ENCODE assay signal across 7 cellular contexts in genomic region chr19:43675269-43675879, GRCh38. TPM values are rescaled to one million over a fixed set of nuclear protein-coding genes. Genes with fewer than 3 reads are reported as not detected.
DNase-seq lines count a peak whose midpoint lies in the region; ATAC-seq and TF ChIP-seq lines count a peak whose summit lies in the region.

No MANE protein-coding gene starts in this region.

- no peaks in the 10 kb centered on the region for H4K20me1 ChIP-seq in Loucy (ENCODE audit: insufficient read depth, low read length, poor library complexity, severe bottlenecking)
- no peaks in the 10 kb centered on the region for H4K20me1 ChIP-seq in mammary epithelial cell (ENCODE audit: insufficient read depth, low read length)

- in situ Hi-C loops in mammary epithelial cell (cut with MboI; ENCODE audit: low sequenced_read_pairs in 2 of 2) = no loop called here

- H3K4me3 ChIP-seq in Loucy (ENCODE audit: low read length, poor library complexity, severe bottlenecking) (no peak overlapping the region), mammary epithelial cell (replicated peaks in 1 of 3; ENCODE audit: insufficient read depth in 1 of 3, low read depth in 2 of 3, low read length in 3 of 3) (no peak overlapping the region), prostate gland (no peak overlapping the region), SJCRH30 (no peak overlapping the region)

- H3K9me2 ChIP-seq in Loucy (replicated peaks; ENCODE audit: low read depth, low read length) = no peaks in the 10 kb centered on the region

- TF ChIP-seq CTCF in Loucy (conservative IDR thresholded peaks at IDR 0.05; ENCODE audit: low read length) = no peak
- TF ChIP-seq CTCF in mammary epithelial cell (conservative IDR thresholded peaks at IDR 0.05 in 1 of 2, IDR thresholded peaks at IDR 0.05 in 1 of 2; ENCODE audit: extremely low read depth in 1 of 2, insufficient read depth in 1 of 2, low read depth in 1 of 2, low read length in 2 of 2) = no peak
- no peak for TF ChIP-seq CTCF in prostate gland (IDR thresholded peaks at IDR 0.05)

- peaks cover 3% of the 10 kb centered on the region for H3K4me1 ChIP-seq in Loucy (ENCODE audit: insufficient read depth, low read length, poor library complexity, severe bottlenecking)
- peaks cover 20% of the 10 kb centered on the region for H3K4me1 ChIP-seq in mammary epithelial cell (ENCODE audit: insufficient read depth, low read length)
- no peaks in the 10 kb centered on the region for H3K4me1 ChIP-seq in prostate gland (replicated peaks)
- H3K4me1 ChIP-seq in SJCRH30 = peaks cover 3% of the 10 kb centered on the region; the same call in 1 of the 2 replicates

- peak; percentile 57 for ATAC-seq in GM18502 (IDR thresholded peaks at IDR 0.05; ENCODE audit: poor library complexity, unreplicated experiment)
- no peak for ATAC-seq in GM18861 (IDR thresholded peaks at IDR 0.05; ENCODE audit: unreplicated experiment)

- H3F3A ChIP-seq in Loucy (ENCODE audit: low read depth) = no peaks in the 10 kb centered on the region

- H3K79me2 ChIP-seq in Loucy (ENCODE audit: insufficient read depth, low read length) (no peaks in the 10 kb centered on the region), mammary epithelial cell (ENCODE audit: insufficient read depth, low read length) (no peaks in the 10 kb centered on the region)

- CTCF ChIA-PET in mammary epithelial cell (lab: Charles Lee; ENCODE audit: low non-redundant PET) = interaction anchor here (0.6 kb wide), 1 partner anchor 134 kb away, joined by 4 read pairs; no protein-coding TSS in a partner anchor

- DNase-seq in mammary epithelial cell (peak; percentile 100), prostate gland (ENCODE audit: low spot score) (peak; percentile 71), SJCRH30 (no peak), NCI-H2171 (lab: John Stamatoyannopoulos, UW) (no peak)

- dilution Hi-C loops in mammary epithelial cell (cut with HindIII; ENCODE audit: low sequenced_read_pairs) = loop anchor here (5.0 kb wide), 1 partner anchor 97 kb away; no protein-coding TSS in a partner anchor

- intact Hi-C loops in mammary epithelial cell (cut with micrococcal nuclease) (no loop called here), prostate gland (cut with DNase I) (no loop called here)

- H2AFZ ChIP-seq in Loucy (ENCODE audit: low read length) = no peak overlapping the region
- peak overlapping the region; percentile 65 for H2AFZ ChIP-seq in mammary epithelial cell (ENCODE audit: low read depth, low read length)

- H3K9me3 ChIP-seq in Loucy (ENCODE audit: insufficient read depth, low read depth, low read length) (no peaks in the 10 kb centered on the region), mammary epithelial cell (replicated peaks; ENCODE audit: insufficient read depth, low read length) (no peaks in the 10 kb centered on the region), prostate gland (no peaks in the 10 kb centered on the region), SJCRH30 (replicated peaks) (no peaks in the 10 kb centered on the region)

- H3K4me2 ChIP-seq in Loucy (ENCODE audit: low read depth, low read length, poor library complexity, severe bottlenecking) = no peak overlapping the region
- H3K4me2 ChIP-seq in mammary epithelial cell (ENCODE audit: insufficient read depth, low read depth, low read length) = peak overlapping the region; percentile 55

- H3K9ac ChIP-seq in Loucy (ENCODE audit: low read depth, low read length, poor library complexity, severe bottlenecking) (peak overlapping the region; percentile 15), mammary epithelial cell (ENCODE audit: insufficient read depth, low read length) (peak overlapping the region; percentile 96)

- TF ChIP-seq POLR2A in prostate gland (IDR thresholded peaks at IDR 0.05) = peak; percentile 42

- 11% methylated on average over 3 of the region's 8 CpGs for WGBS in mammary epithelial cell (ENCODE audit: low coverage, missing lambda C conversion rate)
- WGBS in prostate gland = 15% methylated on average over 8 of the region's 8 CpGs

- no TSS peak for BruUV-seq in mammary epithelial cell (replicated peaks; lab: Mats Ljungman, UMichigan)

- H3K36me3 ChIP-seq in Loucy (ENCODE audit: insufficient read depth, low read length) = no peaks in the 10 kb centered on the region
- H3K36me3 ChIP-seq in mammary epithelial cell (ENCODE audit: insufficient read depth, low read length) = no peaks in the 10 kb centered on the region
- H3K36me3 ChIP-seq in prostate gland = no peaks in the 10 kb centered on the region
- H3K36me3 ChIP-seq in SJCRH30 = no peaks in the 10 kb centered on the region

- H3K27me3 ChIP-seq in Loucy (ENCODE audit: insufficient read depth, low read length, poor library complexity, severe bottlenecking) (no peaks in the 10 kb centered on the region), mammary epithelial cell (ENCODE audit: insufficient read depth, low read length) (no peaks in the 10 kb centered on the region), prostate gland (replicated peaks; ENCODE audit: insufficient read depth) (no peaks in the 10 kb centered on the region), SJCRH30 (no peaks in the 10 kb centered on the region)

- H3K27ac ChIP-seq in mammary epithelial cell (ENCODE audit: insufficient read depth, low read depth, low read length) (peak overlapping the region; percentile 98), prostate gland (peak overlapping the region in 1 of 2 donors; percentile 35), SJCRH30 (no peak overlapping the region)

RNA-seq across cellular contexts. Expression of gene PLAUR, which starts 5.4 kb away (rescaled TPM):
- 10 to 100 TPM; 10.8 to 79.9 TPM for total RNA-seq in mammary epithelial cell
- polyA plus RNA-seq in mammary epithelial cell = 73.7 TPM
- 32.9 TPM for polyA minus RNA-seq in mammary epithelial cell
- total RNA-seq in prostate gland = 10 to 100 TPM in 1 of 2 donors, 1 to 10 TPM in 1; 6.9 to 40.9 TPM
- 9.4 and 16.6 TPM in 2 replicates for total RNA-seq in SJCRH30 (2014; rRNA removed; shearing (Covaris generic))

RNA-seq across cellular contexts. Expression of gene CADM4, which starts 35.7 kb away (rescaled TPM):
- 10 to 100 TPM; 11.7 to 12.8 TPM for total RNA-seq in mammary epithelial cell
- polyA plus RNA-seq in mammary epithelial cell = 4.5 TPM
- polyA minus RNA-seq in mammary epithelial cell = 1.9 TPM
- total RNA-seq in prostate gland = 10 to 100 TPM; 21.1 to 49.4 TPM
- total RNA-seq in SJCRH30 (2014; rRNA removed; shearing (Covaris generic)) = 3.1 and 3.2 TPM in 2 replicates

RNA-seq across cellular contexts. Expression of gene IRGC, which starts 40.5 kb away (rescaled TPM):
- total RNA-seq in mammary epithelial cell (not detected), prostate gland (10 to 100 TPM in 1 of 2 donors, not detected in 1; 15.7 TPM)
- polyA plus RNA-seq in mammary epithelial cell = not detected
- polyA minus RNA-seq in mammary epithelial cell = not detected
- not detected in 2 replicates for total RNA-seq in SJCRH30 (2014; rRNA removed; shearing (Covaris generic))

RNA-seq across cellular contexts. Expression of gene ZNF428, which starts 55.9 kb away (rescaled TPM):
- 10 to 100 TPM; 17.0 to 19.0 TPM for total RNA-seq in mammary epithelial cell
- polyA plus RNA-seq in mammary epithelial cell = 12.9 TPM
- polyA minus RNA-seq in mammary epithelial cell = 1.9 TPM
- total RNA-seq in prostate gland = 100 to 1,000 TPM in 1 of 2 donors, 10 to 100 TPM in 1; 51.7 to 108 TPM
- 46.8 and 56.2 TPM in 2 replicates for total RNA-seq in SJCRH30 (2014; rRNA removed; shearing (Covaris generic))

Comparison
In these comparisons a context has a peak if more than half of its experiments do, and no peak if none do; other contexts are left out.
1. DNase-seq: peak in mammary epithelial cell (single experiment) and prostate gland (single experiment); none in SJCRH30 (0 of 2) and NCI-H2171 (single experiment).